In the genomic region with DNA sequence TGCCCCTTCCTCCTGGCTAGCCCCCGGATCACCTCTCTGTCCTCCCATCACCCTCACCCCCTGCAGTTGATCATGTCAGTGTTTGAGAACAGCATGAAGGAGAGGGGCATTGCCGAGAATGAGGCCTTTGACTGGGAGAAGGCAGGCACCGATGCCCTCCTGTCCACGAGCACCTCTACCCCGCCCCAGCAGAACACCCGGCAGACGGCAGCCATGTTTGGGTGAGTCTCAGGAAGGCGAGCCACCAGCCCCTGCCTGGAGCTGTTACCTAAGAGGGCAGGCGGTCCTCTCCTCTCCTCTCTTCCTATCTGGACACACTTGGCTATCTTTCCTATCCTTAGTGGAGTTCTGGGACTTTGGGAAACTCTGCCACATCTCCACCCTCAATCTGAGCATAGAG, we compare ENCODE assay signal across 23 cellular contexts. TPM values are rescaled to one million over a fixed set of nuclear protein-coding genes. Genes with fewer than 3 reads are reported as not detected.
"Had no signal": no experiment of that assay in that cellular context is flagged by ENCODE, and none has a peak within 500 bp of the region (broad histone marks: within the 10 kb centered on the region; RNA-seq: fewer than 3 reads in every experiment).

No MANE protein-coding gene starts in this region.

- DNase-seq: activated CD4-positive, alpha-beta T cell treated with anti-CD3 and anti-CD28 coated beads for 1 hour; activated CD8-positive, alpha-beta memory T cell treated with anti-CD3 and anti-CD28 coated beads, Interleukin-2, amount 10 ng/mL, durations not matched to agents 7 days and 5 days; activated gamma-delta T cell; activated T-cell treated with anti-CD3 and anti-CD28 coated beads, Interleukin-2, amount 50 U/mL, for 24 hours; amygdala; body of pancreas; caudate nucleus; hippocampal formation; left lung; mammary epithelial cell; stimulated activated CD4-positive, alpha-beta T cell treated with anti-CD3 and anti-CD28 coated beads, Interleukin-2, amount 100 ng/mL, for 48 hours; T-helper 9 cell; trophoblast cell had no signal

- H3K4me3 Mint-ChIP-seq: activated CD4-positive, alpha-beta memory T cell treated with anti-CD3 and anti-CD28 coated beads for 36 hours; activated CD8-positive, alpha-beta memory T cell treated with anti-CD3 and anti-CD28 coated beads, Interleukin-2, amount 10 ng/mL, durations not matched to agents 7 days and 5 days; activated T-cell treated with anti-CD3 and anti-CD28 coated beads, Interleukin-2, amount 50 U/mL, for 24 hours had no signal

- H3K9me3 ChIP-seq: body of pancreas, esophagus muscularis mucosa, left lung, neutrophil, suprapubic skin had no signal

- H3K4me1 ChIP-seq: body of pancreas, esophagus muscularis mucosa, left lung, suprapubic skin had no signal

- H3K4me3 ChIP-seq: body of pancreas, esophagus muscularis mucosa, left lung, suprapubic skin had no signal

- H3K27me3 ChIP-seq: body of pancreas had no signal

- H3K27ac Mint-ChIP-seq: activated CD4-positive, alpha-beta memory T cell treated with anti-CD3 and anti-CD28 coated beads for 36 hours; activated CD8-positive, alpha-beta memory T cell treated with anti-CD3 and anti-CD28 coated beads, Interleukin-2, amount 10 ng/mL, durations not matched to agents 7 days and 5 days; activated T-cell treated with anti-CD3 and anti-CD28 coated beads, Interleukin-2, amount 50 U/mL, for 24 hours had no signal

- H3K27me3 Mint-ChIP-seq: activated CD8-positive, alpha-beta memory T cell treated with anti-CD3 and anti-CD28 coated beads, Interleukin-2, amount 10 ng/mL, durations not matched to agents 7 days and 5 days had no signal

- H3K36me3 ChIP-seq: esophagus muscularis mucosa, left lung, neutrophil, suprapubic skin had no signal

- H3K27ac ChIP-seq: body of pancreas, esophagus muscularis mucosa, left lung, neutrophil, suprapubic skin had no signal

- H3K9me3 Mint-ChIP-seq: activated CD4-positive, alpha-beta memory T cell treated with anti-CD3 and anti-CD28 coated beads for 36 hours; activated naive CD4-positive, alpha-beta T cell treated with anti-CD3 and anti-CD28 coated beads, Interleukin-2, amount 50 U/mL, for 72 hours; activated T-cell treated with anti-CD3 and anti-CD28 coated beads, Interleukin-2, amount 50 U/mL, for 24 hours; naive thymus-derived CD4-positive, alpha-beta T cell had no signal

- FAIRE-seq: colon, keratinocyte had no signal

- H3K36me3 Mint-ChIP-seq: activated CD4-positive, alpha-beta memory T cell treated with anti-CD3 and anti-CD28 coated beads for 36 hours; activated CD8-positive, alpha-beta memory T cell treated with anti-CD3 and anti-CD28 coated beads, Interleukin-2, amount 10 ng/mL, durations not matched to agents 7 days and 5 days; activated naive CD4-positive, alpha-beta T cell treated with anti-CD3 and anti-CD28 coated beads, Interleukin-2, amount 50 U/mL, for 72 hours had no signal

- ATAC-seq: activated CD8-positive, alpha-beta memory T cell treated with anti-CD3 and anti-CD28 coated beads, Interleukin-2, amount 10 ng/mL, durations not matched to agents 7 days and 5 days; activated naive CD4-positive, alpha-beta T cell treated with anti-CD3 and anti-CD28 coated beads, Interleukin-2, amount 50 U/mL, for 72 hours; body of pancreas; left lung; naive thymus-derived CD4-positive, alpha-beta T cell had no signal

RNA-seq across cellular contexts. Expression of a gene that starts 14.5 kb away (rescaled TPM):
- total RNA-seq: suprapubic skin had no signal
- polyA plus RNA-seq: keratinocyte; mammary epithelial cell; naive thymus-derived CD4-positive, alpha-beta T cell had no signal

RNA-seq across cellular contexts. Expression of a gene that starts 40.3 kb away (rescaled TPM):
- total RNA-seq: activated CD4-positive, alpha-beta memory T cell treated with anti-CD3 and anti-CD28 coated beads for 36 hours; activated CD8-positive, alpha-beta memory T cell treated with anti-CD3 and anti-CD28 coated beads, Interleukin-2, amount 10 ng/mL, durations not matched to agents 7 days and 5 days; activated naive CD4-positive, alpha-beta T cell treated with anti-CD3 and anti-CD28 coated beads, Interleukin-2, amount 50 U/mL, for 72 hours; body of pancreas; esophagus muscularis mucosa; glomerular endothelial cell; left lung; mammary epithelial cell; mononuclear cell; naive thymus-derived CD4-positive, alpha-beta T cell; suprapubic skin had no signal
- polyA plus RNA-seq: keratinocyte; mammary epithelial cell; naive thymus-derived CD4-positive, alpha-beta T cell had no signal

RNA-seq across cellular contexts. Expression of a gene that starts 50.9 kb away (rescaled TPM):
- total RNA-seq: body of pancreas, esophagus muscularis mucosa, glomerular endothelial cell had no signal
- polyA plus RNA-seq: naive thymus-derived CD4-positive, alpha-beta T cell had no signal
